Comparison of ENCODE assay signal across 19 cellular contexts in the genomic region with DNA sequence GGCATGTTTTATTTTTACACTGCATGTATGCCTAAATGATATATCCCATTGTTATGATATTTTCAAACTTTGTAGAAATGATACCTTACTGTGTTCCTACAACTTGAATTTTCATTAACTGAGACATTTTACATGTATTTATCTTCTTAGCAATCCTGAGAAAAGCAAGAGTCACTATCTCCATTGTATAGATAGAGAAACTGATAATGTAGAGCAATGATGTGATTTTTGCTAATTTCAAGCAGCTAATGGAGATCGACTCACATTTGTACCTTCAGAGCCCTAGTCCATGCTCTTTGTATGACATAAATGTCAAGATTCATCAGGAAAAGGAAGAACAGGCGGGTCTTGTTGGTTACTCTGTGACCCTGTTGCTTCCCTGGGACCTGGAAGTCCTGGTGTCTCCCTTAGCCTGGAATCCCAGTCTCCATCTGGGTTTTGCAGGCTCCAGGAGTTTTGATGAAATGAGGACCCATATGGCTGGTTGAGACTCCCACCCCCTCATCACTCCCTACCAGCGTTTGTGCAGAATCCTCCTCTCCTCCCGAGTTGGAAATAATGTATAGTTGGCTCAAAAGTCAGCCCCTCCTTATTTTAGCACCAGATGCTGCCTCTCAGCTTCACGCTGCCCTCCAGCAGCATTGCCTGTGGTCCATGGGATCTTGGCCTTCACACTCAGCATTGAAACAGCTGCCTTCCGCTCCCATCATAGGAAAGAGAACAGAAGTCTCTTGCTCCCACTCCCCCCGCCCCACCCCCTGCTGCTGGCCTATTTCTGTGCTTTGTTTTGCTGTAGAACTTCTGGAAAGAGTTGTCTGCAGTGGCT.
DNase-seq lines count a peak whose midpoint lies in the region; ATAC-seq lines count a peak whose summit lies in the region.
"Had no signal": no experiment of that assay in that cellular context is flagged by ENCODE, and none has a peak within 500 bp of the region (broad histone marks: within the 10 kb centered on the region; RNA-seq: fewer than 3 reads in every experiment).

No MANE protein-coding gene starts in this region.

- H2BK5ac ChIP-seq in mesenchymal stem cell (ENCODE audit: low read depth, low read length, poor library complexity, severe bottlenecking) = no peak overlapping the region

- no peak overlapping the region for H3K23ac ChIP-seq in mesenchymal stem cell (ENCODE audit: low read length in 2 of 2)

- ATAC-seq in left cardiac atrium = no peak
- ATAC-seq: body of pancreas had no signal

- peaks cover 2% of the 10 kb centered on the region for H3K79me1 ChIP-seq in mesenchymal stem cell (replicated peaks; ENCODE audit: low read length, poor library complexity, severe bottlenecking)

- H3K14ac ChIP-seq in mesenchymal stem cell (ENCODE audit: low read length in 2 of 2) = no peak overlapping the region

- H3K27me3 ChIP-seq in SJCRH30 (no peaks in the 10 kb centered on the region), mesenchymal stem cell (ENCODE audit: control insufficient read depth in 1 of 2, insufficient read depth in 1 of 2, low read length in 2 of 2) (peaks cover 8 to 10% of the 10 kb centered on the region in 2 experiments)
- H3K27me3 ChIP-seq: BLaER1, body of pancreas had no signal

- H3K27ac ChIP-seq in SJCRH30 = no peak overlapping the region
- H3K27ac ChIP-seq in mesenchymal stem cell (ENCODE audit: low read length, poor library complexity, severe bottlenecking) = no peak overlapping the region
- H3K27ac ChIP-seq: BLaER1, body of pancreas had no signal

- no peaks in the 10 kb centered on the region for H3K36me3 ChIP-seq in SJCRH30
- no peaks in the 10 kb centered on the region for H3K36me3 ChIP-seq in mesenchymal stem cell (ENCODE audit: control insufficient read depth in 1 of 2, insufficient read depth in 2 of 2, low read depth in 1 of 2, low read length in 2 of 2)
- H3K36me3 ChIP-seq: BLaER1 had no signal

- peak overlapping the region; percentile 6 for H4K91ac ChIP-seq in mesenchymal stem cell (ENCODE audit: low read length)

- no peak overlapping the region for H2AK5ac ChIP-seq in mesenchymal stem cell (ENCODE audit: low read length, severe bottlenecking)

- H2BK12ac ChIP-seq in mesenchymal stem cell (ENCODE audit: low read length in 2 of 2) = no peak overlapping the region

- intact Hi-C loops in cardiac septum (cut with DNase I) = no loop called here
- intact Hi-C loops in left cardiac atrium (cut with DNase I) = no loop called here

- H3K4me1 ChIP-seq in SJCRH30 (peaks cover 38% of the 10 kb centered on the region), mesenchymal stem cell (ENCODE audit: control insufficient read depth, insufficient read depth, low read depth, low read length) (peaks cover 15% of the 10 kb centered on the region)
- H3K4me1 ChIP-seq: body of pancreas had no signal

- no peak overlapping the region for H3K18ac ChIP-seq in mesenchymal stem cell (ENCODE audit: low read depth in 1 of 2, low read length in 2 of 2)

- no peak overlapping the region for H3K4ac ChIP-seq in mesenchymal stem cell (ENCODE audit: low read depth in 1 of 2, low read length in 2 of 2)

- no peak overlapping the region for H3K9ac ChIP-seq in mesenchymal stem cell (ENCODE audit: low read length)
- H3K9ac ChIP-seq: BLaER1 had no signal

- H3K9me3 ChIP-seq in SJCRH30 (replicated peaks) (no peaks in the 10 kb centered on the region), mesenchymal stem cell (ENCODE audit: control insufficient read depth, low read length) (no peaks in the 10 kb centered on the region)
- H3K9me3 ChIP-seq: BLaER1, body of pancreas had no signal

- DNase-seq in cardiac septum (ENCODE audit: low spot score) (peak; percentile 49), left cardiac atrium (no peak), SJCRH30 (peak; percentile 55 to 68), mesenchymal stem cell (no peak), superior temporal gyrus (ENCODE audit: extremely low spot score) (peak; percentile 51), germinal center (ENCODE audit: low spot score) (no peak), iPS-NIHi11 (ENCODE audit: low spot score) (no peak), NCI-H82 treated with DMSO at 0.1 percent for 48 hours (lab: John Stamatoyannopoulos, UW; ENCODE audit: unreplicated experiment) (no peak)
- DNase-seq: ACHN; activated CD4-positive, alpha-beta T cell treated with anti-CD3 and anti-CD28 coated beads for 48 hours; KBM-7; kidney glomerular epithelial cell; naive B cell; NCI-H2081; NCI-H748 treated with DMSO at 0.1 percent for 48 hours; substantia nigra; T-helper 1 cell had no signal

- 84% methylated on average over 5 of the region's 7 CpGs for WGBS in mesenchymal stem cell

- peak overlapping the region; percentile 50 for H4K8ac ChIP-seq in mesenchymal stem cell (ENCODE audit: low read length)

- no peak overlapping the region for H3K4me3 ChIP-seq in SJCRH30
- no peak overlapping the region for H3K4me3 ChIP-seq in mesenchymal stem cell (ENCODE audit: insufficient read depth in 1 of 2, low read depth in 1 of 2, low read length in 2 of 2)
- H3K4me3 ChIP-seq: BLaER1, body of pancreas had no signal

- H3K4me2 ChIP-seq in mesenchymal stem cell (ENCODE audit: low read length, poor library complexity, severe bottlenecking) = no peak overlapping the region

- no peak overlapping the region for H2BK15ac ChIP-seq in mesenchymal stem cell (ENCODE audit: low read depth, poor library complexity, severe bottlenecking)

- H2AFZ ChIP-seq in mesenchymal stem cell (ENCODE audit: low read depth, low read length) = no peak overlapping the region

- H2BK120ac ChIP-seq in mesenchymal stem cell (ENCODE audit: low read depth, low read length) = no peak overlapping the region

Comparison
In these comparisons a context has a peak if more than half of its experiments do, and no peak if none do; other contexts are left out.
1. DNase-seq: peak in cardiac septum (single experiment), SJCRH30 (2 of 2) and superior temporal gyrus (single experiment); none in left cardiac atrium (single experiment), mesenchymal stem cell (single experiment), germinal center (single experiment), iPS-NIHi11 (single experiment) and NCI-H82 treated with DMSO at 0.1 percent for 48 hours (single experiment).